ENCODE assay signal across 8 cellular contexts in genomic region chr17:30824356-30825145, GRCh38. TPM values are rescaled to one million over a fixed set of nuclear protein-coding genes. Genes with fewer than 3 reads are reported as not detected.
DNase-seq lines count a peak whose midpoint lies in the region; ATAC-seq, FAIRE-seq and TF ChIP-seq lines count a peak whose summit lies in the region.

Gene CRLF3 (minus strand): TSS chr17:30824692. CDS start chr17:30824651, 41 bp downstream.

- POLR2A ChIA-PET in HepG2 (lab: Yijun Ruan, JAX): interaction anchor here (1.0 to 1.5 kb wide), 2 partner anchors 9 to 270 kb away, joined by 3 read pairs; partner anchors contain the start of gene NF1

- FAIRE-seq in HepG2 (lab: Jason Lieb, UNC): peak; percentile 56

- 3% methylated on average over 7 of the region's 75 CpGs for WGBS in HepG2 (ENCODE audit: low lambda C conversion rate)

- peak within 1 kb of the TSS; percentile 95 for H3K27ac Mint-ChIP-seq in dendritic cell treated with granulocyte-macrophage colony-stimulating factor and Interleukin-4, amounts not matched to agents 40 ng/mL and 50 ng/mL, for 4 days

- TF ChIP-seq POLR2A in HepG2 (IDR thresholded peaks at IDR 0.05; ENCODE audit: insufficient read depth in 1 of 2, low read depth in 2 of 2, low read length in 2 of 2): peak; percentile 50 to 86

- in situ Hi-C loops in HepG2 (cut with HindIII; ENCODE audit: extremely low pct_ligation_motif_present, low pct_unique_long_range_greater_than_20kb): no loop called here

- peak; percentile 97 for DNase-seq in NCI-H69 (lab: John Stamatoyannopoulos, UW)
- DNase-seq in activated CD4-positive, alpha-beta T cell treated with anti-CD3 and anti-CD28 coated beads, Interleukin-2, amount 50 U/mL, for 1 hour: peak; percentile 88
- peak; percentile 79 for DNase-seq in HepG2 (ENCODE audit: low spot score)
- peak; percentile 84 to 85 for DNase-seq in stimulated activated CD4-positive, alpha-beta T cell treated with anti-CD3 and anti-CD28 coated beads, Interleukin-2, amount 100 ng/mL, for 48 hours

- peak within 1 kb of the TSS; percentile 79 for H3K9ac ChIP-seq in HepG2 (ENCODE audit: insufficient read depth, low read depth, low read length)

- no peak within 1 kb of the TSS for H2AFZ ChIP-seq in HepG2 (ENCODE audit: low read length)

- no peaks in the 10 kb centered on the region; a peak in 1 of 5 replicates for H3K27me3 ChIP-seq in HepG2 (ENCODE audit: control insufficient read depth in 1 of 2, insufficient read depth in 2 of 2, low read length in 2 of 2)

- peak within 1 kb of the TSS; percentile 80 to 96 (median 86) for H3K4me3 ChIP-seq in HepG2 (replicated peaks in 1 of 3; ENCODE audit: insufficient read depth in 1 of 3, low read depth in 2 of 3, low read length in 3 of 3)

- H4K20me1 ChIP-seq in HepG2 (ENCODE audit: insufficient read depth, low read length): no peaks in the 10 kb centered on the region; the same call in 1 of the 2 replicates

- H3K9me3 ChIP-seq in HepG2 (ENCODE audit: low read length): no peaks in the 10 kb centered on the region

- peak within 1 kb of the TSS; percentile 100 for H3K4me3 Mint-ChIP-seq in dendritic cell treated with granulocyte-macrophage colony-stimulating factor and Interleukin-4, amounts not matched to agents 40 ng/mL and 50 ng/mL, for 4 days

- peaks cover 42% of the 10 kb centered on the region for H3K79me2 ChIP-seq in HepG2 (ENCODE audit: insufficient read depth, low read length)

- peak within 1 kb of the TSS; percentile 76 for H3K4me2 ChIP-seq in HepG2 (ENCODE audit: low read depth, low read length)

- TF ChIP-seq EP300 in HepG2 (IDR thresholded peaks at IDR 0.05; ENCODE audit: low read depth in 2 of 2, low read length in 2 of 2) (no peak; a peak in 1 of 4 replicates), HepG2 (CRISPR knock-in tag; IDR thresholded peaks at IDR 0.05; ENCODE audit: borderline replicate concordance) (no peak)

- no peaks in the 10 kb centered on the region for H3K27me3 Mint-ChIP-seq in dendritic cell treated with granulocyte-macrophage colony-stimulating factor and Interleukin-4, amounts not matched to agents 40 ng/mL and 50 ng/mL, for 4 days

- H3K4me1 ChIP-seq in HepG2 (ENCODE audit: insufficient read depth, low read length): peaks cover 57% of the 10 kb centered on the region

- TF ChIP-seq CTCF in C4-2B (conservative IDR thresholded peaks at IDR 0.05) (peak; percentile 93), HepG2 (CRISPR knock-in tag; IDR thresholded peaks at IDR 0.05) (peak; percentile 73)

- H3K36me3 Mint-ChIP-seq in dendritic cell treated with granulocyte-macrophage colony-stimulating factor and Interleukin-4, amounts not matched to agents 40 ng/mL and 50 ng/mL, for 4 days (ENCODE audit: low read depth): peaks cover 14% of the 10 kb centered on the region

- peaks cover 45% of the 10 kb centered on the region for H3K4me1 Mint-ChIP-seq in dendritic cell treated with granulocyte-macrophage colony-stimulating factor and Interleukin-4, amounts not matched to agents 40 ng/mL and 50 ng/mL, for 4 days (ENCODE audit: low read depth)

- TF ChIP-seq RAD21 in HepG2 (CRISPR knock-in tag; IDR thresholded peaks at IDR 0.05): peak; percentile 51; the same call in 1 of the 2 replicates

- H3K9me3 Mint-ChIP-seq in dendritic cell treated with granulocyte-macrophage colony-stimulating factor and Interleukin-4, amounts not matched to agents 40 ng/mL and 50 ng/mL, for 4 days: no peaks in the 10 kb centered on the region

- H3K36me3 ChIP-seq in HepG2 (replicated peaks in 1 of 2; ENCODE audit: control insufficient read depth in 1 of 2, insufficient read depth in 2 of 2, low read length in 2 of 2): no peaks in the 10 kb centered on the region

- intact Hi-C loops in dendritic cell treated with granulocyte-macrophage colony-stimulating factor and Interleukin-4, amounts not matched to agents 40 ng/mL and 50 ng/mL, for 4 days (cut with micrococcal nuclease): loop anchor here (5.0 kb wide), 1 partner anchor 347 kb away; the partner anchor contains the start of gene GOSR1
- intact Hi-C loops in HepG2 (cut with micrococcal nuclease; ENCODE audit: unreplicated experiment): no loop called here

- ATAC-seq in GM19351 (IDR thresholded peaks at IDR 0.05; ENCODE audit: unreplicated experiment): peak; percentile 87
- peak; percentile 90 for ATAC-seq in HG03521 (IDR thresholded peaks at IDR 0.05; ENCODE audit: unreplicated experiment)
- ATAC-seq in HepG2: peak; percentile 95

- CTCF ChIA-PET in HepG2 (lab: Yijun Ruan, JAX; ENCODE audit: low intra/inter-chr PET ratio, low total read pairs): no interaction called here

- peak within 1 kb of the TSS; percentile 79 for H3K27ac ChIP-seq in C4-2B
- peak within 1 kb of the TSS; percentile 78 for H3K27ac ChIP-seq in HepG2 (ENCODE audit: extremely low read length, insufficient read depth, low read length)

- no TSS peak for BruUV-seq in HepG2 (replicated peaks; lab: Mats Ljungman, UMichigan)

TF ChIP-seq in HepG2, 621 proteins besides CTCF, POLR2A, EP300 and RAD21 (continues in another document):
- TF ChIP-seq SP2 (CRISPR knock-in tag; IDR thresholded peaks at IDR 0.05): peak; percentile 51; the same call in 1 of the 2 replicates
- peak; percentile 62 for TF ChIP-seq TFDP1 (CRISPR knock-in tag; IDR thresholded peaks at IDR 0.05; ENCODE audit: borderline replicate concordance)
- no peak for TF ChIP-seq NFIB (CRISPR knock-in tag; IDR thresholded peaks at IDR 0.05; ENCODE audit: borderline replicate concordance)
- TF ChIP-seq DRAP1 (CRISPR knock-in tag; IDR thresholded peaks at IDR 0.05): peak; percentile 36; the same call in 1 of the 2 replicates
- TF ChIP-seq MIER3 (CRISPR knock-in tag; IDR thresholded peaks at IDR 0.05; ENCODE audit: borderline replicate concordance): no peak
- no peak for TF ChIP-seq ZNF792 (CRISPR knock-in tag; IDR thresholded peaks at IDR 0.05)
- peak; percentile 37 for TF ChIP-seq HDAC2 (CRISPR knock-in tag; IDR thresholded peaks at IDR 0.05)
- TF ChIP-seq CCAR2 (optimal IDR thresholded peaks at IDR 0.05; ENCODE audit: low read depth, low read length): no peak
- no peak for TF ChIP-seq PHB2 (IDR thresholded peaks at IDR 0.05; ENCODE audit: partially characterized antibody)
- no peak for TF ChIP-seq ZNF280B (CRISPR knock-in tag; IDR thresholded peaks at IDR 0.05; ENCODE audit: borderline replicate concordance)
- no peak for TF ChIP-seq MATR3 (CRISPR knock-in tag; IDR thresholded peaks at IDR 0.05)
- no peak for TF ChIP-seq ZNF232 (CRISPR knock-in tag; IDR thresholded peaks at IDR 0.05; ENCODE audit: borderline replicate concordance)
- peak; percentile 98 for TF ChIP-seq ZFX (CRISPR knock-in tag; IDR thresholded peaks at IDR 0.05; ENCODE audit: low read depth)

RNA-seq across cellular contexts. Expression of gene CRLF3, which starts in this region (rescaled TPM):
- 9.1 and 13.2 TPM in 2 replicates for total RNA-seq in HepG2 (2016; rRNA removed; fragmentation: Illumina TruSeq; extraction: Trizol)
- total RNA-seq in HepG2 (2016; cell fraction: cytosol; rRNA removed; fragmentation: Illumina TruSeq; extraction: Trizol; ENCODE audit: low read depth): 4.4 TPM in 2 replicates
- total RNA-seq in HepG2 (2016; cell fraction: insoluble cytoplasmic fraction; rRNA removed; fragmentation: Illumina TruSeq; extraction: Trizol): 9.8 and 12.3 TPM in 2 replicates
- 5.1 and 5.6 TPM in 2 replicates for total RNA-seq in HepG2 (2016; cell fraction: membrane; rRNA removed; fragmentation: Illumina TruSeq; extraction: Trizol)
- total RNA-seq in HepG2 (2016; cell fraction: nucleus; rRNA removed; fragmentation: Illumina TruSeq; extraction: Trizol): 4.1 and 6.0 TPM in 2 replicates
- polyA plus RNA-seq in HepG2 (2011; rRNA removed): 4.9 and 6.4 TPM in 2 replicates
- polyA plus RNA-seq in HepG2 (2011; cell fraction: cytosol; rRNA removed): 3.1 and 4.9 TPM in 2 replicates
- polyA plus RNA-seq in HepG2 (2011; cell fraction: nucleus; rRNA removed): 2.0 and 2.6 TPM in 2 replicates
- 4.8 and 6.0 TPM in 2 replicates for polyA plus RNA-seq in HepG2 (2012)
- 1.1 TPM in 2 replicates for polyA plus RNA-seq in HepG2 (2016; cell fraction: cytosol; fragmentation: Illumina TruSeq; extraction: Trizol; ENCODE audit: low read depth)
- polyA plus RNA-seq in HepG2 (2016; cell fraction: insoluble cytoplasmic fraction; fragmentation: Illumina TruSeq; extraction: Trizol; ENCODE audit: low read depth): 10.7 and 11.8 TPM in 2 replicates
- 2.6 and 2.7 TPM in 2 replicates for polyA plus RNA-seq in HepG2 (2016; cell fraction: membrane; fragmentation: Illumina TruSeq; extraction: Trizol; ENCODE audit: low read depth)
- polyA plus RNA-seq in HepG2 (2016; cell fraction: nucleus; fragmentation: Illumina TruSeq; extraction: Trizol; ENCODE audit: insufficient read depth, low read depth): 7.0 and 7.4 TPM in 2 replicates
- 2.3 and 9.3 TPM in 2 replicates for polyA minus RNA-seq in HepG2 (2011; rRNA and poly(A)+ RNA removed; ENCODE audit: low replicate concordance)
- 4.4 and 5.0 TPM in 2 replicates for polyA minus RNA-seq in HepG2 (2011; cell fraction: cytosol; rRNA and poly(A)+ RNA removed)
- 4.8 and 7.0 TPM in 2 replicates for polyA minus RNA-seq in HepG2 (2011; cell fraction: nucleus; rRNA and poly(A)+ RNA removed)

Comparison
In these comparisons a context has a peak if more than half of its experiments do, and no peak if none do; other contexts are left out.
1. Peak in every context shown above with its lines: DNase-seq, ATAC-seq, H3K4me3 ChIP-seq and H3K27ac ChIP-seq.